In the genomic region with DNA sequence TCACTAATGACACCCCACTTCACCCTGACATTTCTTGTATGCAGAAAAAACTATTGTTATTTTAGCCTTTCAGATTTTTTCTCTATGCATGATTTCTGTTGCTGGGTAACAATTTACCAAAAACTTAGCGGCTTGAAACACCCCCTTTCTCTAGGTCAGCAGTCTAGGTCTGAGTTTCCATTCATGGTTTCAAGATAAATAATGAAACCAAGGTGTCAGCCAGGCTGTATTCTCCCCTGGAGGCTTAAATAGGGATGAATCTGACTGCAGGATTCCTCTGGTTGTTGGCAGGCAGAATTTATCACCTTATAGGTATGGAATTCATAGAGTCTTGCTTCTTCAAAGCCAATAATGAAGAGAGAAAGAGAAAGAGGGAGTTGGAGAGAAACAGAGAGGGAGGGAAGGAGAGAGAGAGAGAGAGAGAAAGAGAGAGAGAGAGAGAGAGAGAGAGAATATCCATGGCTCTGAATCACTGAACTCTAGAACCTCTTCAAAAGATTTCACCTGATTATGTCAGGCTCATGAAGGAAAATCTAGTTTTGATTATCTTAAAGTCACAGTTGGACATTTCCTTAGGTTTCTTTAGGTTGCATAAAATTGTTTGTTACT, we compare ENCODE assay signal across 26 cellular contexts.
"Had no signal": no experiment of that assay in that cellular context is flagged by ENCODE, and none has a peak within 500 bp of the region (broad histone marks: within the 10 kb centered on the region; RNA-seq: fewer than 3 reads in every experiment).

No MANE protein-coding gene starts in this region.

- H3K4me3 Mint-ChIP-seq: activated naive CD8-positive, alpha-beta T cell treated with anti-CD3 and anti-CD28 coated beads, Interleukin-2, amount 10 ng/mL, durations not matched to agents 7 days and 5 days; activated T-cell treated with anti-CD3 and anti-CD28 coated beads, Interleukin-2, amount 50 U/mL, for 4 hours; central memory CD8-positive, alpha-beta T cell; effector memory CD8-positive, alpha-beta T cell; immature natural killer cell; naive thymus-derived CD4-positive, alpha-beta T cell; neural crest cell; stimulated activated memory B cell treated with anti-CD40 and anti-IgM and Interleukin-4, amounts not matched to agents 10 μg/mL and 1 μg/mL and 100 μg/mL, for 72 hours; WTC11 had no signal

- H3K9me3 Mint-ChIP-seq: neural crest cell had no signal

- H3K27ac Mint-ChIP-seq: activated naive CD8-positive, alpha-beta T cell treated with anti-CD3 and anti-CD28 coated beads, Interleukin-2, amount 10 ng/mL, durations not matched to agents 7 days and 5 days; activated T-helper 2 cell treated with anti-CD3 and anti-CD28 coated beads, Interferon-gamma antibody, Interleukin-2, Interleukin-4, amounts not matched to agents 10 μg/mL and 5 μg/mL and 100 μg/mL, durations not matched to agents 14 hours and 24 hours and 36 hours; effector memory CD8-positive, alpha-beta T cell; immature natural killer cell; naive thymus-derived CD4-positive, alpha-beta T cell; stimulated activated memory B cell treated with anti-CD40 and anti-IgM and Interleukin-4, amounts not matched to agents 10 μg/mL and 1 μg/mL and 100 μg/mL, for 72 hours; WTC11 had no signal

- FAIRE-seq: endothelial cell of umbilical vein, urothelium cell line had no signal

- H3K36me3 Mint-ChIP-seq: activated naive CD8-positive, alpha-beta T cell treated with anti-CD3 and anti-CD28 coated beads, Interleukin-2, amount 10 ng/mL, durations not matched to agents 7 days and 5 days; immature natural killer cell; naive thymus-derived CD4-positive, alpha-beta T cell; stimulated activated memory B cell treated with anti-CD40 and anti-IgM and Interleukin-4, amounts not matched to agents 10 μg/mL and 1 μg/mL and 100 μg/mL, for 72 hours; WTC11 had no signal

- H3K27me3 Mint-ChIP-seq: activated naive CD8-positive, alpha-beta T cell treated with anti-CD3 and anti-CD28 coated beads, Interleukin-2, amount 10 ng/mL, durations not matched to agents 7 days and 5 days; central memory CD8-positive, alpha-beta T cell; effector memory CD8-positive, alpha-beta T cell; naive thymus-derived CD4-positive, alpha-beta T cell; stimulated activated memory B cell treated with anti-CD40 and anti-IgM and Interleukin-4, amounts not matched to agents 10 μg/mL and 1 μg/mL and 100 μg/mL, for 72 hours had no signal

- H3K4me1 Mint-ChIP-seq: activated naive CD8-positive, alpha-beta T cell treated with anti-CD3 and anti-CD28 coated beads, Interleukin-2, amount 10 ng/mL, durations not matched to agents 7 days and 5 days; central memory CD8-positive, alpha-beta T cell; immature natural killer cell; naive thymus-derived CD4-positive, alpha-beta T cell; neural crest cell; stimulated activated memory B cell treated with anti-CD40 and anti-IgM and Interleukin-4, amounts not matched to agents 10 μg/mL and 1 μg/mL and 100 μg/mL, for 72 hours; WTC11 had no signal

- ATAC-seq: activated T-cell treated with anti-CD3 and anti-CD28 coated beads, Interleukin-2, amount 50 U/mL, for 4 hours; effector memory CD8-positive, alpha-beta T cell; esophagus mucosa; left lung; naive thymus-derived CD4-positive, alpha-beta T cell; right lobe of liver; stimulated activated memory B cell treated with anti-CD40 and anti-IgM and Interleukin-4, amounts not matched to agents 10 μg/mL and 1 μg/mL and 100 μg/mL, for 72 hours; WTC11 had no signal

- DNase-seq: activated CD4-positive, alpha-beta T cell treated with anti-CD3 and anti-CD28 coated beads, Interleukin-2, amount 50 U/mL, for 48 hours; activated CD8-positive, alpha-beta memory T cell treated with anti-CD3 and anti-CD28 coated beads, Interleukin-2, amount 50 U/mL, for 48 hours; activated naive CD4-positive, alpha-beta T cell; activated naive CD8-positive, alpha-beta T cell treated with anti-CD3 and anti-CD28 coated beads, Interleukin-2, amount 10 ng/mL, durations not matched to agents 7 days and 5 days; activated T-cell treated with anti-CD3 and anti-CD28 coated beads, Interleukin-2, amount 50 U/mL, for 4 hours; amniotic stem cell; colonic mucosa; dorsolateral prefrontal cortex; effector memory CD8-positive, alpha-beta T cell; foreskin melanocyte; glutamatergic neuron; immature natural killer cell; left lung; naive thymus-derived CD4-positive, alpha-beta T cell; occipital lobe; right lobe of liver; stimulated activated CD4-positive, alpha-beta T cell treated with anti-CD3 and anti-CD28 coated beads, Interleukin-2, amount 100 ng/mL, for 24 hours; transverse colon had no signal
